Comparison of ENCODE assay signal across 24 cellular contexts in the genomic region with DNA sequence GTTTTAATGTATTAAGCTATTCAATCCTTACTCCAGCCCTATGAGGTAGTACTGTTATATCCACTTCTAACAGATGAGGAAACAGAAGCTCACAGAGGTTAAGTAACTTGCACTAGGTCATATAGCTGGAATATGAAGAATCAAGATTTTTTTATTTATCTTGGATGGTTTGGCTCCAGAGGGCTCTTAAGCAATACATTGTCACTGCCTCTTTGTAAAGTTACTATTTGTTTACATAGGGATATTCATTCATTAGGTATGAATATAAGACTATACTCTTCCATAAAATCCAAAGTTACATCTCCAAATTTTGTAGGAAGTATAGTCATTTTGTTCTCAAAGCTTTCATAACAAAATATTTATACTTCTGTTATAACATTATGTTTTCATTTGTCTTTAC.
"Had no signal": no experiment of that assay in that cellular context is flagged by ENCODE, and none has a peak within 500 bp of the region (broad histone marks: within the 10 kb centered on the region; RNA-seq: fewer than 3 reads in every experiment).

No MANE protein-coding gene starts in this region.

- ATAC-seq: Panc1, Right ventricle myocardium inferior had no signal

- H3K4me1 ChIP-seq: SJSA1 had no signal

- H3K4me3 ChIP-seq: SJSA1, SK-N-MC had no signal

- H3K9me3 ChIP-seq: SJSA1 had no signal

- H3K27ac ChIP-seq: RWPE1, SJSA1, SK-N-MC had no signal

- H3K36me3 ChIP-seq: SJSA1 had no signal

- FAIRE-seq: HepG2 had no signal

- DNase-seq: IMR-90, Karpas-422, KG1, MM.1S, NCI-H1092, NCI-H1105 treated with DMSO at 0.1 percent for 48 hours, NCI-H1436, NCI-H187, NCI-H2029, NCI-H2081 treated with DMSO at 0.1 percent for 48 hours, NCI-H2171, NCI-H226, NCI-H446, NCI-H510A, NCI-H524 treated with DMSO at 0.1 percent for 48 hours, NCI-H69, NCI-H774, SIG-M5 had no signal

- H3K27me3 ChIP-seq: SJSA1 had no signal
